In genomic region chr12:62138527-62138926, GRCh38 we compare ENCODE assay signal across 7 cellular contexts.
"Had no signal": no experiment of that assay in that cellular context is flagged by ENCODE, and none has a peak within 500 bp of the region (broad histone marks: within the 10 kb centered on the region; RNA-seq: fewer than 3 reads in every experiment).

No MANE protein-coding gene starts in this region.

- H3K27ac ChIP-seq: HL-60 had no signal

- ATAC-seq: GM23338, HepG2 had no signal

- H3K4me2 ChIP-seq: GM23338 had no signal

- H2AFZ ChIP-seq: GM23338 had no signal

- H3K4me3 ChIP-seq: GM23338 had no signal

- DNase-seq: H9, HCEC 1CT, HFFc6, KBM-7 had no signal
